Comparison of ENCODE assay signal across 1 cellular context in the genomic region with DNA sequence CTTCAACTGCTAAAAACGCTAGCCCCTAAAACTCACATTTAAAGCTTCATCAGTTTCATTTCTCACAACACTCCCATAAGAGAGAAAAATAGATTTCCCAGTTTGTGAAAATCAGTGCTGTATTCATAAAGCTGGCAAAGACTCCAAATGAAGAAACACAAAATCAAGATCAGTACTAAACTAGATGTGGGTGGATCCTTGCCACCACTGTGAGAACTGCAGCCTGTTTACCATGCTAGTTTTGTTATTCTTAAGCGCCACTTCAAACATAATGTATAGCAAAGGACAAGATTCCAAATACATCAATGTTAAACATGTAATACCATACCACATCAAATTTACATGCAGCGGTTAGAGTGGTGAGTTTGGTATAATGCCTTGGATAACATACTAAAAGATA.
TF ChIP-seq lines count a peak whose summit lies in the region.

No MANE protein-coding gene starts in this region.

TF ChIP-seq in GM23338, 12 proteins besides CTCF, POLR2A, EP300 and RAD21 (continued from another document):
- TF ChIP-seq, protein P1, sequence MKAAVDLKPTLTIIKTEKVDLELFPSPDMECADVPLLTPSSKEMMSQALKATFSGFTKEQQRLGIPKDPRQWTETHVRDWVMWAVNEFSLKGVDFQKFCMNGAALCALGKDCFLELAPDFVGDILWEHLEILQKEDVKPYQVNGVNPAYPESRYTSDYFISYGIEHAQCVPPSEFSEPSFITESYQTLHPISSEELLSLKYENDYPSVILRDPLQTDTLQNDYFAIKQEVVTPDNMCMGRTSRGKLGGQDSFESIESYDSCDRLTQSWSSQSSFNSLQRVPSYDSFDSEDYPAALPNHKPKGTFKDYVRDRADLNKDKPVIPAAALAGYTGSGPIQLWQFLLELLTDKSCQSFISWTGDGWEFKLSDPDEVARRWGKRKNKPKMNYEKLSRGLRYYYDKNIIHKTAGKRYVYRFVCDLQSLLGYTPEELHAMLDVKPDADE (IDR thresholded peaks at IDR 0.05), result no peak
